In the genomic region with DNA sequence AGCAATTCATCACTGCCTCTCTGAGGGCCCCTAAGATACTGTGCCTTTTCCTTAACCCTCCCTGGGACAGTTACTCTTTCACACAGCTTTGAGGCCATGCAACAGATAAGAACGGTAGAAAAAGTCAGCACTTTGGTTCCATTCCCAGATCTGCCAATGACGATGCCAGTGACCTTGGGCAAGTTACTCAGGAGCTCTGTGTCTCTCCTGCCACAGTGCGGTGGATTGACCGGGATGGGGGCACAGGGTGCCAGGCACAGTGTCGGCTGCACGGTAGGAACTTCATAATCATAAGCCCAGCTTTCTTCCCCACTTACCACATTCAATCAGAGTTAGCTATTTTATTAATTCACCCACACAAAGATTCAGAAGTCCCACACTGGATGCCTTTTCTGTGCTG, we compare ENCODE assay signal across 19 cellular contexts.
"Had no signal": no experiment of that assay in that cellular context is flagged by ENCODE, and none has a peak within 500 bp of the region (broad histone marks: within the 10 kb centered on the region; RNA-seq: fewer than 3 reads in every experiment).

No MANE protein-coding gene starts in this region.

- H3K4me1 Mint-ChIP-seq: naive thymus-derived CD4-positive, alpha-beta T cell; nephron; stimulated activated effector memory CD8-positive, alpha-beta T cell treated with anti-CD3 and anti-CD28 coated beads, Interleukin-12 subunit alpha, Interleukin-12 subunit beta, amount 100 ng/mL, for 72 hours had no signal

- H3K4me1 ChIP-seq: left lung, neural progenitor cell, psoas muscle, sigmoid colon, stomach, tibial artery, upper lobe of left lung had no signal

- H3K27ac Mint-ChIP-seq: effector memory CD8-positive, alpha-beta T cell; naive thymus-derived CD4-positive, alpha-beta T cell; nephron; neural progenitor cell; stimulated activated effector memory CD8-positive, alpha-beta T cell treated with anti-CD3 and anti-CD28 coated beads, Interleukin-12 subunit alpha, Interleukin-12 subunit beta, amount 100 ng/mL, for 72 hours had no signal

- ATAC-seq: effector memory CD8-positive, alpha-beta T cell; left lung; naive thymus-derived CD4-positive, alpha-beta T cell; psoas muscle; right cardiac atrium; stimulated activated effector memory CD8-positive, alpha-beta T cell treated with anti-CD3 and anti-CD28 coated beads, Interleukin-12 subunit alpha, Interleukin-12 subunit beta, amount 100 ng/mL, for 72 hours had no signal

- H3K36me3 ChIP-seq: left lung, neural progenitor cell, sigmoid colon, stomach, tibial artery, upper lobe of left lung had no signal

- H3K4me3 Mint-ChIP-seq: effector memory CD8-positive, alpha-beta T cell; naive thymus-derived CD4-positive, alpha-beta T cell; nephron; neural progenitor cell; stimulated activated effector memory CD8-positive, alpha-beta T cell treated with anti-CD3 and anti-CD28 coated beads, Interleukin-12 subunit alpha, Interleukin-12 subunit beta, amount 100 ng/mL, for 72 hours had no signal

- DNase-seq: cortex of kidney; effector memory CD8-positive, alpha-beta T cell; kidney; left lung; mesenchymal stem cell; midbrain; naive thymus-derived CD4-positive, alpha-beta T cell; psoas muscle; right cardiac atrium; sigmoid colon; stimulated activated CD4-positive, alpha-beta T cell treated with anti-CD3 and anti-CD28 coated beads, Interleukin-2, amount 100 ng/mL, for 24 hours; stimulated activated CD4-positive, alpha-beta T cell treated with anti-CD3 and anti-CD28 coated beads, Interleukin-4, amount 100 ng/mL, for 24 hours; stimulated activated naive CD4-positive, alpha-beta T cell treated with Interleukin-2 at 50 U/mL for 16 hours; stomach; tibial artery; upper lobe of left lung had no signal

- H3K27me3 ChIP-seq: neural progenitor cell, tibial artery, upper lobe of left lung had no signal

- H3K9me3 Mint-ChIP-seq: effector memory CD8-positive, alpha-beta T cell; stimulated activated effector memory CD8-positive, alpha-beta T cell treated with anti-CD3 and anti-CD28 coated beads, Interleukin-12 subunit alpha, Interleukin-12 subunit beta, amount 100 ng/mL, for 72 hours had no signal

- H3K4me3 ChIP-seq: left lung, neural progenitor cell, psoas muscle, sigmoid colon, stomach, tibial artery, upper lobe of left lung had no signal

- H3K36me3 Mint-ChIP-seq: naive thymus-derived CD4-positive, alpha-beta T cell; neural progenitor cell; stimulated activated effector memory CD8-positive, alpha-beta T cell treated with anti-CD3 and anti-CD28 coated beads, Interleukin-12 subunit alpha, Interleukin-12 subunit beta, amount 100 ng/mL, for 72 hours had no signal

- H3K27ac ChIP-seq: left lung, neural progenitor cell, psoas muscle, sigmoid colon, stomach, tibial artery, upper lobe of left lung had no signal

- H3K9me3 ChIP-seq: psoas muscle, sigmoid colon had no signal
